In the genomic region with DNA sequence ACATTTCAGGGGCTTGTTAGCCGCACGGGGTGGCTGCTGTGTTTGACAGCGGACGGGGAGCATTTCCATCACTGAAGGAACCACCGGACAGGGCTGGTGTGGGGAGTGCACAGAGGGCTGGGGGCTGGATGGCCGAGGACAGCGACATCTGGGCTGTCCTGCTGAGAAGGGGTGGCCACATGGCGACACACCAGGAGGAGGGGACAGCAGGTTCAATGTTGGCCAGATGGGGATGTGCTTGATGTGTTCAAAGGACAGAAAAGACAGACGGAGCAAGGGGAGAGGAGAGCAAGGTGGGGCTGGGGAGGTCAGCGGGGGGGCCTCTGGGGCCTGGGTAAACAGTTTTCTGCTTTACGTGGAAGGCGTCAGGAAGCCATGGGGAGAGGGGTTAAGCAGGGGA, we compare ENCODE assay signal across 17 cellular contexts. TPM values are rescaled to one million over a fixed set of nuclear protein-coding genes. Genes with fewer than 3 reads are reported as not detected.
"Had no signal": no experiment of that assay in that cellular context is flagged by ENCODE, and none has a peak within 500 bp of the region (broad histone marks: within the 10 kb centered on the region; RNA-seq: fewer than 3 reads in every experiment).

No MANE protein-coding gene starts in this region.

RNA-seq across cellular contexts. Expression of a gene that starts 12.8 kb away (rescaled TPM):
- total RNA-seq: heart left ventricle; kidney epithelial cell; left ventricle myocardium inferior; lower leg skin; lung microvascular endothelial cell; mucosa of gallbladder; naive thymus-derived CD8-positive, alpha-beta T cell; neural crest cell; omental fat pad; posterior vena cava; psoas muscle; sigmoid colon; spleen; subcutaneous adipose tissue; thoracic aorta; urinary bladder; vagina had no signal
